In genomic region chr13:52240752-52241151, GRCh38 we compare ENCODE assay signal across 8 cellular contexts.
DNase-seq lines count a peak whose midpoint lies in the region; ATAC-seq, FAIRE-seq and TF ChIP-seq lines count a peak whose summit lies in the region.
"Not testable (repeated sequence)": the region's sequence is repeated elsewhere in the genome, so short reads cannot be mapped to it uniquely, and the experiment has no call there.

No MANE protein-coding gene starts in this region.

- not testable (repeated sequence) for H3K4me3 Mint-ChIP-seq in astrocyte (ENCODE audit: unreplicated experiment)

- not testable (repeated sequence) for H3K27me3 ChIP-seq in astrocyte (ENCODE audit: insufficient read depth, low read length)

- TF ChIP-seq CTCF in astrocyte (IDR thresholded peaks at IDR 0.05; ENCODE audit: insufficient read depth, low read depth, low read length) = not testable (repeated sequence)

- H4K20me1 ChIP-seq in astrocyte (ENCODE audit: insufficient read depth, low read length) = not testable (repeated sequence)

- not testable (repeated sequence) for H3K4me1 Mint-ChIP-seq in astrocyte (ENCODE audit: low read depth, unreplicated experiment)

- H3K36me3 ChIP-seq in astrocyte (ENCODE audit: insufficient read depth, low read length) = not testable (repeated sequence)

- H3K79me2 ChIP-seq in astrocyte (ENCODE audit: insufficient read depth, low read length) = not testable (repeated sequence)

- not testable (repeated sequence) for H2AFZ ChIP-seq in astrocyte (ENCODE audit: low read depth, low read length)

- not testable (repeated sequence) for H3K9me3 ChIP-seq in astrocyte (ENCODE audit: insufficient read depth, low read depth, low read length)

- H3K27ac Mint-ChIP-seq in astrocyte (ENCODE audit: unreplicated experiment) = not testable (repeated sequence)

- peak; percentile 4 for DNase-seq in DMS 273 (lab: John Stamatoyannopoulos, UW; ENCODE audit: unreplicated experiment)
- not testable (repeated sequence) for DNase-seq in astrocyte (ENCODE audit: low read depth)

- peak; percentile 26 for FAIRE-seq in astrocyte (lab: Jason Lieb, UNC)

- ATAC-seq in GM18867 (IDR thresholded peaks at IDR 0.05; ENCODE audit: unreplicated experiment) (peak; percentile 93), GM19438 (IDR thresholded peaks at IDR 0.05; ENCODE audit: low read depth, unreplicated experiment) (peak; percentile 51), GM21529 (IDR thresholded peaks at IDR 0.05; ENCODE audit: unreplicated experiment) (peak; percentile 82), HG02840 (IDR thresholded peaks at IDR 0.05; ENCODE audit: low FRiP score, unreplicated experiment) (peak; percentile 70), HG03095 (IDR thresholded peaks at IDR 0.05; ENCODE audit: unreplicated experiment) (peak; percentile 73), HG03460 (IDR thresholded peaks at IDR 0.05; ENCODE audit: unreplicated experiment) (peak; percentile 72)

- not testable (repeated sequence) for H3K4me2 ChIP-seq in astrocyte (ENCODE audit: low read length)

- H3K36me3 Mint-ChIP-seq in astrocyte (ENCODE audit: low read depth, unreplicated experiment) = not testable (repeated sequence)

- not testable (repeated sequence) for H3K9ac ChIP-seq in astrocyte (ENCODE audit: low read length)

- not testable (repeated sequence) for H3K9me3 Mint-ChIP-seq in astrocyte (ENCODE audit: unreplicated experiment)

- not testable (repeated sequence) for H3K27me3 Mint-ChIP-seq in astrocyte (ENCODE audit: low read depth, unreplicated experiment)

- not testable (repeated sequence) for H3K4me3 ChIP-seq in astrocyte (ENCODE audit: insufficient read depth, low read depth, low read length)

- H3K27ac ChIP-seq in astrocyte (ENCODE audit: low read depth, low read length) = not testable (repeated sequence)

- H3K4me1 ChIP-seq in astrocyte (ENCODE audit: insufficient read depth, low read length) = not testable (repeated sequence)
